19 cellular contexts compared by ENCODE assay signal in the genomic region with DNA sequence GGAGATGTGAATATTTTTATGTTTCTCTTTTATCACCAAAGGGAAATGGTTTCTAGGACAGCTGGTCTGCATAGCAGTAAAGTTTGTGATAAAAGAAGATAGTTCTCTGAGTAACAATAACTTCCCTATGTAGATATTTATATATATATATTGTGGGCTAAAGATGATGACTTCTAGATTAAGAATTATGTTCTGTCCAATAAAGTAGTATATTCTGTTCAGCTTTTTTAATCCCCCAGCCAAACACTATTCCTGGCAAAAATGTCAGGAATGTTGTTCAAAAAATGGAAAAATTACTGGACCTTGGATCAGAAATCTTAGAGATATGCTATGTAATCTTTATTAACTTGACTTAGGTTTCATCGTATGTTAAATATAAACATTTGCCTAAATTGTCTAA.
"Had no signal": no experiment of that assay in that cellular context is flagged by ENCODE, and none has a peak within 500 bp of the region (broad histone marks: within the 10 kb centered on the region; RNA-seq: fewer than 3 reads in every experiment).

No MANE protein-coding gene starts in this region.

- H3K4me1 Mint-ChIP-seq: natural killer cell; stimulated activated naive B cell treated with anti-CD40 and anti-IgM and Interleukin-4, amounts not matched to agents 10 μg/mL and 1 μg/mL and 100 μg/mL, for 72 hours had no signal

- H3K9me3 ChIP-seq: lower lobe of right lung, ovary, psoas muscle, sigmoid colon, thoracic aorta, tibial nerve, upper lobe of left lung had no signal

- H3K4me1 ChIP-seq: lower lobe of right lung, psoas muscle, sigmoid colon, tibial nerve, upper lobe of left lung had no signal

- ATAC-seq: left ventricle myocardium superior; lower lobe of right lung; natural killer cell; psoas muscle; right cardiac atrium; stimulated activated naive B cell treated with anti-CD40 and anti-IgM and Interleukin-4, amounts not matched to agents 10 μg/mL and 1 μg/mL and 100 μg/mL, for 72 hours had no signal

- H3K36me3 ChIP-seq: lower lobe of right lung, ovary, sigmoid colon, thoracic aorta, tibial nerve, upper lobe of left lung had no signal

- H3K27me3 ChIP-seq: dorsolateral prefrontal cortex, ovary, sigmoid colon, tibial nerve, upper lobe of left lung had no signal

- H3K9me3 Mint-ChIP-seq: natural killer cell; stimulated activated naive B cell treated with anti-CD40 and anti-IgM and Interleukin-4, amounts not matched to agents 10 μg/mL and 1 μg/mL and 100 μg/mL, for 72 hours; stimulated activated naive CD8-positive, alpha-beta T cell treated with anti-CD3 and anti-CD28 coated beads, Interleukin-15, Interleukin-2, amounts not matched to agents 100 ng/mL and 50 ng/mL, for 24 hours had no signal

- H3K27me3 Mint-ChIP-seq: stimulated activated naive B cell treated with anti-CD40 and anti-IgM and Interleukin-4, amounts not matched to agents 10 μg/mL and 1 μg/mL and 100 μg/mL, for 72 hours; stimulated activated naive CD8-positive, alpha-beta T cell treated with anti-CD3 and anti-CD28 coated beads, Interleukin-15, Interleukin-2, amounts not matched to agents 100 ng/mL and 50 ng/mL, for 24 hours had no signal

- H3K27ac ChIP-seq: dorsolateral prefrontal cortex, lower lobe of right lung, ovary, psoas muscle, sigmoid colon, skin epidermis, thoracic aorta, tibial nerve, upper lobe of left lung had no signal

- H3K36me3 Mint-ChIP-seq: natural killer cell; stimulated activated naive B cell treated with anti-CD40 and anti-IgM and Interleukin-4, amounts not matched to agents 10 μg/mL and 1 μg/mL and 100 μg/mL, for 72 hours had no signal

- H3K4me3 ChIP-seq: dorsolateral prefrontal cortex, lower lobe of right lung, ovary, psoas muscle, sigmoid colon, skin epidermis, thoracic aorta, tibial nerve, upper lobe of left lung had no signal

- DNase-seq: dorsolateral prefrontal cortex; effector CD4-positive, alpha-beta T cell; left ventricle myocardium superior; lower lobe of right lung; natural killer cell; occipital lobe; ovary; posterior cingulate gyrus; psoas muscle; right cardiac atrium; sigmoid colon; stimulated activated CD4-positive, alpha-beta T cell treated with anti-CD3 and anti-CD28 coated beads, Interleukin-15, amount 100 ng/mL, for 24 hours; stimulated activated CD4-positive, alpha-beta T cell treated with anti-CD3 and anti-CD28 coated beads, Interleukin-2, amount 100 ng/mL, for 48 hours; stimulated activated naive B cell treated with anti-CD40 and anti-IgM and Interleukin-4, amounts not matched to agents 10 μg/mL and 1 μg/mL and 100 μg/mL, for 72 hours; upper lobe of left lung had no signal

- H3K4me3 Mint-ChIP-seq: natural killer cell; stimulated activated naive B cell treated with anti-CD40 and anti-IgM and Interleukin-4, amounts not matched to agents 10 μg/mL and 1 μg/mL and 100 μg/mL, for 72 hours; stimulated activated naive CD8-positive, alpha-beta T cell treated with anti-CD3 and anti-CD28 coated beads, Interleukin-15, Interleukin-2, amounts not matched to agents 100 ng/mL and 50 ng/mL, for 24 hours had no signal

- H3K27ac Mint-ChIP-seq: natural killer cell; stimulated activated naive B cell treated with anti-CD40 and anti-IgM and Interleukin-4, amounts not matched to agents 10 μg/mL and 1 μg/mL and 100 μg/mL, for 72 hours; stimulated activated naive CD8-positive, alpha-beta T cell treated with anti-CD3 and anti-CD28 coated beads, Interleukin-15, Interleukin-2, amounts not matched to agents 100 ng/mL and 50 ng/mL, for 24 hours had no signal
